ENCODE assay signal across 13 cellular contexts in genomic region chr10:71873582-71874182, GRCh38. TPM values are rescaled to one million over a fixed set of nuclear protein-coding genes. Genes with fewer than 3 reads are reported as not detected.
DNase-seq lines count a peak whose midpoint lies in the region; ATAC-seq lines count a peak whose summit lies in the region.
"Had no signal": no experiment of that assay in that cellular context is flagged by ENCODE, and none has a peak within 500 bp of the region (broad histone marks: within the 10 kb centered on the region; RNA-seq: fewer than 3 reads in every experiment).

No MANE protein-coding gene starts in this region.

- H3K4me3 Mint-ChIP-seq in dendritic cell treated with granulocyte-macrophage colony-stimulating factor and Interleukin-4, amounts not matched to agents 40 ng/mL and 50 ng/mL, for 4 days = no peak overlapping the region
- no peak overlapping the region for H3K4me3 Mint-ChIP-seq in T-cell
- H3K4me3 Mint-ChIP-seq: nephron progenitor cell had no signal

- DNase-seq in NCI-H345 treated with DMSO at 0.1 percent for 48 hours (lab: John Stamatoyannopoulos, UW; ENCODE audit: unreplicated experiment) (no peak), T-cell (no peak), amniotic stem cell (lab: John Stamatoyannopoulos, UW) (no peak)
- no peak for DNase-seq in activated CD4-positive, CD25-positive, alpha-beta regulatory T cell (lab: John Stamatoyannopoulos, UW)
- DNase-seq: Calu3; NCI-H2171 treated with DMSO at 0.1 percent for 48 hours; nephron progenitor cell; stimulated activated CD4-positive, alpha-beta T cell treated with anti-CD3 and anti-CD28 coated beads, Interleukin-4, amount 100 ng/mL, for 24 hours; uterus had no signal

- no peaks in the 10 kb centered on the region for H3K27me3 Mint-ChIP-seq in dendritic cell treated with granulocyte-macrophage colony-stimulating factor and Interleukin-4, amounts not matched to agents 40 ng/mL and 50 ng/mL, for 4 days
- no peaks in the 10 kb centered on the region for H3K27me3 Mint-ChIP-seq in T-cell

- H3K27ac Mint-ChIP-seq in dendritic cell treated with granulocyte-macrophage colony-stimulating factor and Interleukin-4, amounts not matched to agents 40 ng/mL and 50 ng/mL, for 4 days = peak overlapping the region; percentile 86
- H3K27ac Mint-ChIP-seq in T-cell = no peak overlapping the region
- H3K27ac Mint-ChIP-seq: nephron progenitor cell had no signal

- ATAC-seq in GM18517 (IDR thresholded peaks at IDR 0.05; ENCODE audit: unreplicated experiment) (peak; percentile 99), GM21423 (IDR thresholded peaks at IDR 0.05; ENCODE audit: unreplicated experiment) (peak; percentile 90), HG03097 (IDR thresholded peaks at IDR 0.05; ENCODE audit: low FRiP score, unreplicated experiment) (peak; percentile 81), T-cell (replicated peaks in 1 of 4) (no peak)

- intact Hi-C loops in dendritic cell treated with granulocyte-macrophage colony-stimulating factor and Interleukin-4, amounts not matched to agents 40 ng/mL and 50 ng/mL, for 4 days (cut with micrococcal nuclease) = no loop called here

- CTCF ChIA-PET in T-cell (lab: Charles Lee) = no interaction called here

- POLR2A ChIA-PET in T-cell (lab: Charles Lee) = no interaction called here

- peaks cover 52% of the 10 kb centered on the region for H3K4me1 Mint-ChIP-seq in dendritic cell treated with granulocyte-macrophage colony-stimulating factor and Interleukin-4, amounts not matched to agents 40 ng/mL and 50 ng/mL, for 4 days (ENCODE audit: low read depth)
- peaks cover 9 to 11% (median 10%) of the 10 kb centered on the region in 3 donors for H3K4me1 Mint-ChIP-seq in T-cell

- no peaks in the 10 kb centered on the region for H3K36me3 Mint-ChIP-seq in dendritic cell treated with granulocyte-macrophage colony-stimulating factor and Interleukin-4, amounts not matched to agents 40 ng/mL and 50 ng/mL, for 4 days (ENCODE audit: low read depth)
- no peaks in the 10 kb centered on the region for H3K36me3 Mint-ChIP-seq in T-cell

- no peaks in the 10 kb centered on the region for H3K9me3 Mint-ChIP-seq in dendritic cell treated with granulocyte-macrophage colony-stimulating factor and Interleukin-4, amounts not matched to agents 40 ng/mL and 50 ng/mL, for 4 days
- H3K9me3 Mint-ChIP-seq in T-cell = no peaks in the 10 kb centered on the region

RNA-seq across cellular contexts. Expression of gene PSAP, which starts 22.6 kb away (rescaled TPM):
- 100 to 1,000 TPM; 155 to 208 (median 190) TPM for total RNA-seq in T-cell

Comparison
In these comparisons a context has a peak if more than half of its experiments do, and no peak if none do; other contexts are left out.
1. ATAC-seq: peak in GM18517 (single experiment), GM21423 (single experiment) and HG03097 (single experiment); none in T-cell (0 of 4).